Comparison of ENCODE assay signal across 30 cellular contexts in the genomic region with DNA sequence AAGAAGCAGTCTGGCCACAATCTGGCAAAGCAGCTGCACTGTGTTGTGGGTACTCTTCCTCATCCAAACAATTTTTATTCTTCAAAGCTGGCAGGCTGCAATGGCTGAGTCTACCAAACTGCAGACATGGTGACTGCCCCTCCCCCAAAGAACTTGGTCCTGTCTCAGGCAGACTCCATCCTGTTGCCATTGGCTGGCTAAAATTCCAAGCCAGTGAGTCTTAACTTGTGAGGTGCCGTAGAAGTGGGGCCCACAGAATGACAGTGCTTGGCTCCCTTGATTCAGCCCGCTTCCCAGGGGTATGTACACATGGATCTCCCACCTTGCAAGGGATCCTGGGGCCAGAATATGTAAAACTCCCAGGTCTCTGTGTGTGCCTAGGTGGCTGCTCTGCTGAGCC. TPM values are rescaled to one million over a fixed set of nuclear protein-coding genes. Genes with fewer than 3 reads are reported as not detected.
"Had no signal": no experiment of that assay in that cellular context is flagged by ENCODE, and none has a peak within 500 bp of the region (broad histone marks: within the 10 kb centered on the region; RNA-seq: fewer than 3 reads in every experiment).

No MANE protein-coding gene starts in this region.

- H3K4me3 ChIP-seq: body of pancreas, breast epithelium, SJCRH30, SK-N-MC had no signal

- H3K36me3 ChIP-seq: breast epithelium, SJCRH30 had no signal

- H3K27me3 ChIP-seq: body of pancreas, SJCRH30 had no signal

- DNase-seq: activated CD4-positive, alpha-beta T cell treated with anti-CD3 and anti-CD28 coated beads, Interleukin-2, amount 10 ng/mL, durations not matched to agents 24 days and 14 days; activated CD4-positive, alpha-beta T cell treated with anti-CD3 and anti-CD28 coated beads, Interleukin-2, amount 50 U/mL, for 4 hours; activated CD8-positive, alpha-beta T cell treated with anti-CD3 and anti-CD28 coated beads for 36 hours; activated effector memory CD4-positive, alpha-beta T cell treated with anti-CD3 and anti-CD28 coated beads, Interleukin-2, amount 50 U/mL, for 16 hours; activated naive CD4-positive, alpha-beta T cell; activated naive CD8-positive, alpha-beta T cell treated with anti-CD3 and anti-CD28 coated beads, Interleukin-2, amount 10 ng/mL, durations not matched to agents 7 days and 5 days; activated T-cell treated with anti-CD3 and anti-CD28 coated beads, Interleukin-2, amount 50 U/mL, for 1 hour; activated T-cell treated with anti-CD3 and anti-CD28 coated beads, Interleukin-2, amount 50 U/mL, for 72 hours; body of pancreas; NCI-H1105 treated with DMSO at 0.1 percent for 48 hours; NCI-H1436; NCI-H1694; NCI-H1930; NCI-H2081 treated with DMSO at 0.1 percent for 48 hours; NCI-H510A; NCI-H526; NCI-H748 treated with DMSO at 0.1 percent for 48 hours; NK-92 treated with Interleukin-12 subunit alpha and Interleukin-12 subunit beta, amount 100 ng/mL, for 24 hours; OCI-M1; SHP77; SJCRH30; T1000 had no signal

- H3K9me3 ChIP-seq: body of pancreas, breast epithelium, SJCRH30 had no signal

- H3K4me1 ChIP-seq: body of pancreas, breast epithelium, SJCRH30 had no signal

- H3K27ac ChIP-seq: body of pancreas, breast epithelium, SJCRH30, SK-N-MC had no signal

RNA-seq across cellular contexts. Expression of gene NXPH2, which starts 14.5 kb away (rescaled TPM):
- total RNA-seq: activated CD4-positive, alpha-beta T cell treated with anti-CD3 and anti-CD28 coated beads, Interleukin-2, amount 10 ng/mL, durations not matched to agents 24 days and 14 days; activated CD8-positive, alpha-beta memory T cell treated with anti-CD3 and anti-CD28 coated beads for 36 hours; activated CD8-positive, alpha-beta T cell treated with anti-CD3 and anti-CD28 coated beads for 36 hours; activated naive CD8-positive, alpha-beta T cell treated with anti-CD3 and anti-CD28 coated beads, Interleukin-2, amount 10 ng/mL, durations not matched to agents 7 days and 5 days; activated T-cell treated with anti-CD3 and anti-CD28 coated beads, Interleukin-2, amount 50 U/mL, for 72 hours; activated T-helper 17 cell treated with anti-CD3 and anti-CD28 coated beads, Interleukin-2, amount 50 U/mL, for 72 hours; body of pancreas; breast epithelium; cardiac septum; MCF 10A; SJCRH30; T-helper 1 cell treated with Interleukin-12 subunit alpha and Interleukin-12 subunit beta and Interleukin-4 antibody, amounts not matched to agents 30 ng/mL and 1 ng/mL, for 36 hours; T-helper 2 cell treated with Interferon-gamma antibody and Interleukin-4, amounts not matched to agents 100 ng/mL and 5 ng/mL, for 36 hours had no signal
